1 cellular context compared by ENCODE assay signal in the genomic region with DNA sequence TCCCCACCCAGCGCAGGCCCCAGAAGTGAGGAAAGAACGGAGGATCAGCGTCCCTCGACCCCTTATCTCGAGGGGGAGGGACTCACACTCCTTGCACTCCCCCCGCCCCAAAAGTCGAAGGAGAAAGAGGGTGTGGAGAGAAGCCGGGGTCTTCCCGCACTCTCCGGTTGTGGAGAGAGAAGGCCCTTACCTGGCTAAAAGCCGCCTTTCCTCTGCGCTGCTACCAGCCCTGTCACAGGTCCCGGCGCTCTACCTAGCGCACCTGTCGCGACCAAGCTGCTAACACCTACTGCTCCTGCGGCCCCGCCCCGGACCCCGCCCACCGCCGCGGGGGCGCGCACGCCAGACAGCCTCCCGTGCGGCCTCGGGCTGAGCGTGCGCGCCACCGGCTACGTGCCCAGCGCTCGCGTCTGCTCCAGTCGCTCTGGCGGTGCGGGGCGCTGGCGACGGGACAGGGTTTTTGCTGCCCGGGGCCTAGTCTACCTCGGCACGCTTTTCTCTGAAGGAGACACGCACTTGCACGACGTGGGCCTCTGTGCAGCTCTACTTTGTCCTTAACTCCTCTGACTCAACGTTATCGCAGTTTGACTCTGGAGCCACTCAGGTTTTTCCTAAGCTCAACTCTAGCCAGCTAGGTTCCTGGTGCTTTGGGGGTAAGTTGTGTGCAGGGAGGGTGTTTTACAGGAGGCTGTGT.
TF ChIP-seq lines count a peak whose summit lies in the region.

A gene (minus strand): TSS at position 291 of the 694 bp plus-strand sequence. CDS start 34,769 bp downstream, outside the sequence.

TF ChIP-seq in HepG2, 621 proteins besides CTCF, POLR2A, EP300 and RAD21 (continued from another document and continues in another):
- TF ChIP-seq, protein P1, sequence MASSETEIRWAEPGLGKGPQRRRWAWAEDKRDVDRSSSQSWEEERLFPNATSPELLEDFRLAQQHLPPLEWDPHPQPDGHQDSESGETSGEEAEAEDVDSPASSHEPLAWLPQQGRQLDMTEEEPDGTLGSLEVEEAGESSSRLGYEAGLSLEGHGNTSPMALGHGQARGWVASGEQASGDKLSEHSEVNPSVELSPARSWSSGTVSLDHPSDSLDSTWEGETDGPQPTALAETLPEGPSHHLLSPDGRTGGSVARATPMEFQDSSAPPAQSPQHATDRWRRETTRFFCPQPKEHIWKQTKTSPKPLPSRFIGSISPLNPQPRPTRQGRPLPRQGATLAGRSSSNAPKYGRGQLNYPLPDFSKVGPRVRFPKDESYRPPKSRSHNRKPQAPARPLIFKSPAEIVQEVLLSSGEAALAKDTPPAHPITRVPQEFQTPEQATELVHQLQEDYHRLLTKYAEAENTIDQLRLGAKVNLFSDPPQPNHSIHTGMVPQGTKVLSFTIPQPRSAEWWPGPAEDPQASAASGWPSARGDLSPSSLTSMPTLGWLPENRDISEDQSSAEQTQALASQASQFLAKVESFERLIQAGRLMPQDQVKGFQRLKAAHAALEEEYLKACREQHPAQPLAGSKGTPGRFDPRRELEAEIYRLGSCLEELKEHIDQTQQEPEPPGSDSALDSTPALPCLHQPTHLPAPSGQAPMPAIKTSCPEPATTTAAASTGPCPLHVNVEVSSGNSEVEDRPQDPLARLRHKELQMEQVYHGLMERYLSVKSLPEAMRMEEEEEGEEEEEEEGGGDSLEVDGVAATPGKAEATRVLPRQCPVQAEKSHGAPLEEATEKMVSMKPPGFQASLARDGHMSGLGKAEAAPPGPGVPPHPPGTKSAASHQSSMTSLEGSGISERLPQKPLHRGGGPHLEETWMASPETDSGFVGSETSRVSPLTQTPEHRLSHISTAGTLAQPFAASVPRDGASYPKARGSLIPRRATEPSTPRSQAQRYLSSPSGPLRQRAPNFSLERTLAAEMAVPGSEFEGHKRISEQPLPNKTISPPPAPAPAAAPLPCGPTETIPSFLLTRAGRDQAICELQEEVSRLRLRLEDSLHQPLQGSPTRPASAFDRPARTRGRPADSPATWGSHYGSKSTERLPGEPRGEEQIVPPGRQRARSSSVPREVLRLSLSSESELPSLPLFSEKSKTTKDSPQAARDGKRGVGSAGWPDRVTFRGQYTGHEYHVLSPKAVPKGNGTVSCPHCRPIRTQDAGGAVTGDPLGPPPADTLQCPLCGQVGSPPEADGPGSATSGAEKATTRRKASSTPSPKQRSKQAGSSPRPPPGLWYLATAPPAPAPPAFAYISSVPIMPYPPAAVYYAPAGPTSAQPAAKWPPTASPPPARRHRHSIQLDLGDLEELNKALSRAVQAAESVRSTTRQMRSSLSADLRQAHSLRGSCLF (CRISPR knock-in tag; IDR thresholded peaks at IDR 0.05; ENCODE audit: borderline replicate concordance) = peak; percentile 72; the same call in 1 of the 2 replicates
- peak; percentile 79 for TF ChIP-seq ZMYM4 (CRISPR knock-in tag; IDR thresholded peaks at IDR 0.05)
- TF ChIP-seq ZNF382 (CRISPR knock-in tag; IDR thresholded peaks at IDR 0.05; ENCODE audit: borderline replicate concordance) = no peak
- TF ChIP-seq SALL2 (CRISPR knock-in tag; IDR thresholded peaks at IDR 0.05) = peak; percentile 56; the same call in 1 of the 2 replicates
- no peak for TF ChIP-seq ZFP36L1 (CRISPR knock-in tag; IDR thresholded peaks at IDR 0.05)
- TF ChIP-seq THYN1 (CRISPR knock-in tag; IDR thresholded peaks at IDR 0.05; ENCODE audit: borderline replicate concordance, low read depth) = no peak
- TF ChIP-seq, protein P2, sequence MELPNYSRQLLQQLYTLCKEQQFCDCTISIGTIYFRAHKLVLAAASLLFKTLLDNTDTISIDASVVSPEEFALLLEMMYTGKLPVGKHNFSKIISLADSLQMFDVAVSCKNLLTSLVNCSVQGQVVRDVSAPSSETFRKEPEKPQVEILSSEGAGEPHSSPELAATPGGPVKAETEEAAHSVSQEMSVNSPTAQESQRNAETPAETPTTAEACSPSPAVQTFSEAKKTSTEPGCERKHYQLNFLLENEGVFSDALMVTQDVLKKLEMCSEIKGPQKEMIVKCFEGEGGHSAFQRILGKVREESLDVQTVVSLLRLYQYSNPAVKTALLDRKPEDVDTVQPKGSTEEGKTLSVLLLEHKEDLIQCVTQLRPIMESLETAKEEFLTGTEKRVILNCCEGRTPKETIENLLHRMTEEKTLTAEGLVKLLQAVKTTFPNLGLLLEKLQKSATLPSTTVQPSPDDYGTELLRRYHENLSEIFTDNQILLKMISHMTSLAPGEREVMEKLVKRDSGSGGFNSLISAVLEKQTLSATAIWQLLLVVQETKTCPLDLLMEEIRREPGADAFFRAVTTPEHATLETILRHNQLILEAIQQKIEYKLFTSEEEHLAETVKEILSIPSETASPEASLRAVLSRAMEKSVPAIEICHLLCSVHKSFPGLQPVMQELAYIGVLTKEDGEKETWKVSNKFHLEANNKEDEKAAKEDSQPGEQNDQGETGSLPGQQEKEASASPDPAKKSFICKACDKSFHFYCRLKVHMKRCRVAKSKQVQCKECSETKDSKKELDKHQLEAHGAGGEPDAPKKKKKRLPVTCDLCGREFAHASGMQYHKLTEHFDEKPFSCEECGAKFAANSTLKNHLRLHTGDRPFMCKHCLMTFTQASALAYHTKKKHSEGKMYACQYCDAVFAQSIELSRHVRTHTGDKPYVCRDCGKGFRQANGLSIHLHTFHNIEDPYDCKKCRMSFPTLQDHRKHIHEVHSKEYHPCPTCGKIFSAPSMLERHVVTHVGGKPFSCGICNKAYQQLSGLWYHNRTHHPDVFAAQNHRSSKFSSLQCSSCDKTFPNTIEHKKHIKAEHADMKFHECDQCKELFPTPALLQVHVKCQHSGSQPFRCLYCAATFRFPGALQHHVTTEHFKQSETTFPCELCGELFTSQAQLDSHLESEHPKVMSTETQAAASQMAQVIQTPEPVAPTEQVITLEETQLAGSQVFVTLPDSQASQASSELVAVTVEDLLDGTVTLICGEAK (IDR thresholded peaks at IDR 0.05) = no peak
- TF ChIP-seq, protein P2 (CRISPR knock-in tag; IDR thresholded peaks at IDR 0.05) = no peak
- peak; percentile 79; the same call in 1 of the 2 replicates for TF ChIP-seq ZNF317 (CRISPR knock-in tag; IDR thresholded peaks at IDR 0.05)
- no peak for TF ChIP-seq ZNF891 (CRISPR knock-in tag; IDR thresholded peaks at IDR 0.05)
- TF ChIP-seq RXRA (CRISPR knock-in tag; IDR thresholded peaks at IDR 0.05) = no peak
- TF ChIP-seq, protein P3, sequence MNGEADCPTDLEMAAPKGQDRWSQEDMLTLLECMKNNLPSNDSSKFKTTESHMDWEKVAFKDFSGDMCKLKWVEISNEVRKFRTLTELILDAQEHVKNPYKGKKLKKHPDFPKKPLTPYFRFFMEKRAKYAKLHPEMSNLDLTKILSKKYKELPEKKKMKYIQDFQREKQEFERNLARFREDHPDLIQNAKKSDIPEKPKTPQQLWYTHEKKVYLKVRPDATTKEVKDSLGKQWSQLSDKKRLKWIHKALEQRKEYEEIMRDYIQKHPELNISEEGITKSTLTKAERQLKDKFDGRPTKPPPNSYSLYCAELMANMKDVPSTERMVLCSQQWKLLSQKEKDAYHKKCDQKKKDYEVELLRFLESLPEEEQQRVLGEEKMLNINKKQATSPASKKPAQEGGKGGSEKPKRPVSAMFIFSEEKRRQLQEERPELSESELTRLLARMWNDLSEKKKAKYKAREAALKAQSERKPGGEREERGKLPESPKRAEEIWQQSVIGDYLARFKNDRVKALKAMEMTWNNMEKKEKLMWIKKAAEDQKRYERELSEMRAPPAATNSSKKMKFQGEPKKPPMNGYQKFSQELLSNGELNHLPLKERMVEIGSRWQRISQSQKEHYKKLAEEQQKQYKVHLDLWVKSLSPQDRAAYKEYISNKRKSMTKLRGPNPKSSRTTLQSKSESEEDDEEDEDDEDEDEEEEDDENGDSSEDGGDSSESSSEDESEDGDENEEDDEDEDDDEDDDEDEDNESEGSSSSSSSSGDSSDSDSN (CRISPR knock-in tag; IDR thresholded peaks at IDR 0.05) = no peak
- TF ChIP-seq, protein P4, sequence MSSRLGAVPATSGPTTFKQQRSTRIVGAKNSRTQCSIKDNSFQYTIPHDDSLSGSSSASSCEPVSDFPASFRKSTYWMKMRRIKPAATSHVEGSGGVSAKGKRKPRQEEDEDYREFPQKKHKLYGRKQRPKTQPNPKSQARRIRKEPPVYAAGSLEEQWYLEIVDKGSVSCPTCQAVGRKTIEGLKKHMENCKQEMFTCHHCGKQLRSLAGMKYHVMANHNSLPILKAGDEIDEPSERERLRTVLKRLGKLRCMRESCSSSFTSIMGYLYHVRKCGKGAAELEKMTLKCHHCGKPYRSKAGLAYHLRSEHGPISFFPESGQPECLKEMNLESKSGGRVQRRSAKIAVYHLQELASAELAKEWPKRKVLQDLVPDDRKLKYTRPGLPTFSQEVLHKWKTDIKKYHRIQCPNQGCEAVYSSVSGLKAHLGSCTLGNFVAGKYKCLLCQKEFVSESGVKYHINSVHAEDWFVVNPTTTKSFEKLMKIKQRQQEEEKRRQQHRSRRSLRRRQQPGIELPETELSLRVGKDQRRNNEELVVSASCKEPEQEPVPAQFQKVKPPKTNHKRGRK (CRISPR knock-in tag; IDR thresholded peaks at IDR 0.05) = no peak
- TF ChIP-seq ZNF773 (CRISPR knock-in tag; IDR thresholded peaks at IDR 0.05; ENCODE audit: borderline replicate concordance) = no peak
- TF ChIP-seq, protein P5, sequence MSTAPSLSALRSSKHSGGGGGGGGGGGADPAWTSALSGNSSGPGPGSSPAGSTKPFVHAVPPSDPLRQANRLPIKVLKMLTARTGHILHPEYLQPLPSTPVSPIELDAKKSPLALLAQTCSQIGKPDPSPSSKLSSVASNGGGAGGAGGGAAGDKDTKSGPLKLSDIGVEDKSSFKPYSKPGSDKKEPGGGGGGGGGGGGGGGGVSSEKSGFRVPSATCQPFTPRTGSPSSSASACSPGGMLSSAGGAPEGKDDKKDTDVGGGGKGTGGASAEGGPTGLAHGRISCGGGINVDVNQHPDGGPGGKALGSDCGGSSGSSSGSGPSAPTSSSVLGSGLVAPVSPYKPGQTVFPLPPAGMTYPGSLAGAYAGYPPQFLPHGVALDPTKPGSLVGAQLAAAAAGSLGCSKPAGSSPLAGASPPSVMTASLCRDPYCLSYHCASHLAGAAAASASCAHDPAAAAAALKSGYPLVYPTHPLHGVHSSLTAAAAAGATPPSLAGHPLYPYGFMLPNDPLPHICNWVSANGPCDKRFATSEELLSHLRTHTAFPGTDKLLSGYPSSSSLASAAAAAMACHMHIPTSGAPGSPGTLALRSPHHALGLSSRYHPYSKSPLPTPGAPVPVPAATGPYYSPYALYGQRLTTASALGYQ (CRISPR knock-in tag; IDR thresholded peaks at IDR 0.05) = no peak
- no peak for TF ChIP-seq IKZF1 (IDR thresholded peaks at IDR 0.05)
- no peak for TF ChIP-seq ZBTB21 (CRISPR knock-in tag; IDR thresholded peaks at IDR 0.05)
- TF ChIP-seq SOX5 (CRISPR knock-in tag; IDR thresholded peaks at IDR 0.05; ENCODE audit: borderline replicate concordance) = no peak
- peak; percentile 83 for TF ChIP-seq BRD4 (CRISPR knock-in tag; IDR thresholded peaks at IDR 0.05)
- TF ChIP-seq ZNF431 (CRISPR knock-in tag; IDR thresholded peaks at IDR 0.05; ENCODE audit: borderline replicate concordance, low read depth) = peak; percentile 68; the same call in 1 of the 2 replicates
- peak; percentile 71 for TF ChIP-seq CBX1 (IDR thresholded peaks at IDR 0.05; ENCODE audit: low read depth)
- TF ChIP-seq ZBTB7B (CRISPR knock-in tag; IDR thresholded peaks at IDR 0.05) = no peak
- no peak for TF ChIP-seq RFX1 (IDR thresholded peaks at IDR 0.05)
- TF ChIP-seq, protein P6, sequence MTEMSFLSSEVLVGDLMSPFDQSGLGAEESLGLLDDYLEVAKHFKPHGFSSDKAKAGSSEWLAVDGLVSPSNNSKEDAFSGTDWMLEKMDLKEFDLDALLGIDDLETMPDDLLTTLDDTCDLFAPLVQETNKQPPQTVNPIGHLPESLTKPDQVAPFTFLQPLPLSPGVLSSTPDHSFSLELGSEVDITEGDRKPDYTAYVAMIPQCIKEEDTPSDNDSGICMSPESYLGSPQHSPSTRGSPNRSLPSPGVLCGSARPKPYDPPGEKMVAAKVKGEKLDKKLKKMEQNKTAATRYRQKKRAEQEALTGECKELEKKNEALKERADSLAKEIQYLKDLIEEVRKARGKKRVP (CRISPR knock-in tag; IDR thresholded peaks at IDR 0.05) = no peak
- no peak for TF ChIP-seq IRF2 (CRISPR knock-in tag; IDR thresholded peaks at IDR 0.05)
- TF ChIP-seq, protein P7, sequence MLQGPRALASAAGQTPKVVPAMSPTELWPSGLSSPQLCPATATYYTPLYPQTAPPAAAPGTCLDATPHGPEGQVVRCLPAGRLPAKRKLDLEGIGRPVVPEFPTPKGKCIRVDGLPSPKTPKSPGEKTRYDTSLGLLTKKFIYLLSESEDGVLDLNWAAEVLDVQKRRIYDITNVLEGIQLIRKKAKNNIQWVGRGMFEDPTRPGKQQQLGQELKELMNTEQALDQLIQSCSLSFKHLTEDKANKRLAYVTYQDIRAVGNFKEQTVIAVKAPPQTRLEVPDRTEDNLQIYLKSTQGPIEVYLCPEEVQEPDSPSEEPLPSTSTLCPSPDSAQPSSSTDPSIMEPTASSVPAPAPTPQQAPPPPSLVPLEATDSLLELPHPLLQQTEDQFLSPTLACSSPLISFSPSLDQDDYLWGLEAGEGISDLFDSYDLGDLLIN (CRISPR knock-in tag; IDR thresholded peaks at IDR 0.05; ENCODE audit: borderline replicate concordance) = no peak
- TF ChIP-seq ZC3H4 (CRISPR knock-in tag; IDR thresholded peaks at IDR 0.05; ENCODE audit: borderline replicate concordance) = no peak
- no peak for TF ChIP-seq ZNF136 (CRISPR knock-in tag; IDR thresholded peaks at IDR 0.05; ENCODE audit: low read depth)
- no peak for TF ChIP-seq TSC22D2 (CRISPR knock-in tag; IDR thresholded peaks at IDR 0.05; ENCODE audit: borderline replicate concordance)
- no peak for TF ChIP-seq ZBTB42 (CRISPR knock-in tag; IDR thresholded peaks at IDR 0.05)
- no peak for TF ChIP-seq HMG20B (CRISPR knock-in tag; conservative IDR thresholded peaks at IDR 0.05)
- no peak for TF ChIP-seq ZC3H13 (CRISPR knock-in tag; IDR thresholded peaks at IDR 0.05)
